Comparison of ENCODE assay signal across 1 cellular context in the genomic region with DNA sequence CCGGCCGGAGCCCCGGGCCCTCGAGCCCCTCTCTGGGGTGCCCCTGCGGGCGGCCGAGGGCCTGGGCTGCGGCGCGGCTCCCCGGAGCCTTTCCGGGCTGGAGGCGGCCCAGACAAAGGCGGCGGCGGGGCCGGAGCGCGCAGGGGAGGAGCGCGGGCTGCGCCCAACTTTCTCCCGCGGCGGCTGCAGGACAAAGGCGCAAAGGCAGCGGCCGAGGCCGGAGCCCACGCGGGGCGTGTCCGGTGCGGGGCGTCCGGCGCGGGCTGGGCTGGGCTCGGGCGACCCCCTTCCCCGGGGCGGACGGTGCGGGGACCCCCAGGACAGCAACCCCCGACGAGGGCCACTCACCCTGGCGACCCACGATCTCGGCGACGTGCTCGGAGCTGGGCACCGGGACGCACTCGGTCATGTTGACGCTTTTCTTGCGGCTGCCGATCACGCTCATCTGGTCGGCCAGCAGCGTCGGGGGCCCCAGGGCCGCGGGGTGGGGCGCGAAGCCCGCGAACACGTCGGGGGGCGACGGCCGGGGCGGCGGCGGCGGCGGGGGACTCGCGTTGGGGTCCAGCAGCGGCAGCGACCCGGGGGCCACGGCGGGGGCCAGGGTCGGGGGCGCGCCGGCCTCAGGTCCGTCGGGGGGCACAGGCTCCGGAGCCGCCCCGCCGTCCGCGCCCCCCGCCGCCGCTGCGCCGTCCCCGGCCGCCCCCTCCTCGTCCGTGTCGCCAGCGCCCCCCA.
A peak's percentile ranks its signal among the peaks of the same experiment; 100 is the strongest.
TF ChIP-seq lines count a peak whose summit lies in the region.

No MANE protein-coding gene starts in this region.

TF ChIP-seq in K562, 482 proteins besides CTCF, POLR2A, EP300 and RAD21 (continued from another document):
- TF ChIP-seq, protein P1, sequence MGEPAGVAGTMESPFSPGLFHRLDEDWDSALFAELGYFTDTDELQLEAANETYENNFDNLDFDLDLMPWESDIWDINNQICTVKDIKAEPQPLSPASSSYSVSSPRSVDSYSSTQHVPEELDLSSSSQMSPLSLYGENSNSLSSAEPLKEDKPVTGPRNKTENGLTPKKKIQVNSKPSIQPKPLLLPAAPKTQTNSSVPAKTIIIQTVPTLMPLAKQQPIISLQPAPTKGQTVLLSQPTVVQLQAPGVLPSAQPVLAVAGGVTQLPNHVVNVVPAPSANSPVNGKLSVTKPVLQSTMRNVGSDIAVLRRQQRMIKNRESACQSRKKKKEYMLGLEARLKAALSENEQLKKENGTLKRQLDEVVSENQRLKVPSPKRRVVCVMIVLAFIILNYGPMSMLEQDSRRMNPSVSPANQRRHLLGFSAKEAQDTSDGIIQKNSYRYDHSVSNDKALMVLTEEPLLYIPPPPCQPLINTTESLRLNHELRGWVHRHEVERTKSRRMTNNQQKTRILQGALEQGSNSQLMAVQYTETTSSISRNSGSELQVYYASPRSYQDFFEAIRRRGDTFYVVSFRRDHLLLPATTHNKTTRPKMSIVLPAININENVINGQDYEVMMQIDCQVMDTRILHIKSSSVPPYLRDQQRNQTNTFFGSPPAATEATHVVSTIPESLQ (CRISPR knock-in tag; IDR thresholded peaks at IDR 0.05): no peak
- TF ChIP-seq ZNF274 (IDR thresholded peaks at IDR 0.05; ENCODE audit: borderline replicate concordance, low read depth, low read length): no peak
- no peak for TF ChIP-seq ZFP1 (CRISPR knock-in tag; IDR thresholded peaks at IDR 0.05)
- TF ChIP-seq GATAD2A (IDR thresholded peaks at IDR 0.05): no peak
- peak; percentile 39; the same call in 1 of the 2 replicates for TF ChIP-seq RB1 (IDR thresholded peaks at IDR 0.05; ENCODE audit: low read depth)
- no peak for TF ChIP-seq RNF219 (CRISPR knock-in tag; IDR thresholded peaks at IDR 0.05)
- TF ChIP-seq FOXP1 (CRISPR knock-in tag; IDR thresholded peaks at IDR 0.05): no peak
- no peak for TF ChIP-seq ELK1 (CRISPR knock-in tag; IDR thresholded peaks at IDR 0.05)
- no peak for TF ChIP-seq CEBPB (tag; IDR thresholded peaks at IDR 0.05)
- no peak for TF ChIP-seq SFPQ (IDR thresholded peaks at IDR 0.05; ENCODE audit: low read depth, low read length)
- TF ChIP-seq ZSCAN29 (IDR thresholded peaks at IDR 0.05): no peak
- TF ChIP-seq CREM (IDR thresholded peaks at IDR 0.05; ENCODE audit: low read depth): no peak
- no peak for TF ChIP-seq STAG1 (CRISPR knock-in tag; IDR thresholded peaks at IDR 0.05; ENCODE audit: borderline replicate concordance)
- TF ChIP-seq ZNF384 (IDR thresholded peaks at IDR 0.05; ENCODE audit: low read depth, low read length): no peak
- TF ChIP-seq HDAC6 (IDR thresholded peaks at IDR 0.05; ENCODE audit: low read depth, low read length): no peak
- no peak for TF ChIP-seq ZEB2 (IDR thresholded peaks at IDR 0.05)
- no peak for TF ChIP-seq MCM2 (IDR thresholded peaks at IDR 0.05; ENCODE audit: low read depth)
- no peak for TF ChIP-seq ZSCAN32 (CRISPR knock-in tag; IDR thresholded peaks at IDR 0.05)
- TF ChIP-seq DIDO1 (tag; IDR thresholded peaks at IDR 0.05; ENCODE audit: low read depth): no peak
- TF ChIP-seq SMARCA4 (IDR thresholded peaks at IDR 0.05): no peak
- no peak for TF ChIP-seq BACH1 (tag; IDR thresholded peaks at IDR 0.05)
- peak in 1 of 2 experiments; percentile 24; a peak in 1 of 4 replicates for TF ChIP-seq SIN3A (IDR thresholded peaks at IDR 0.05; ENCODE audit: borderline replicate concordance in 2 of 2, control insufficient read depth in 1 of 2, low read depth in 2 of 2, low read length in 2 of 2)
- no peak for TF ChIP-seq PATZ1 (CRISPR knock-in tag; IDR thresholded peaks at IDR 0.05; ENCODE audit: borderline replicate concordance)
- TF ChIP-seq, protein P2, sequence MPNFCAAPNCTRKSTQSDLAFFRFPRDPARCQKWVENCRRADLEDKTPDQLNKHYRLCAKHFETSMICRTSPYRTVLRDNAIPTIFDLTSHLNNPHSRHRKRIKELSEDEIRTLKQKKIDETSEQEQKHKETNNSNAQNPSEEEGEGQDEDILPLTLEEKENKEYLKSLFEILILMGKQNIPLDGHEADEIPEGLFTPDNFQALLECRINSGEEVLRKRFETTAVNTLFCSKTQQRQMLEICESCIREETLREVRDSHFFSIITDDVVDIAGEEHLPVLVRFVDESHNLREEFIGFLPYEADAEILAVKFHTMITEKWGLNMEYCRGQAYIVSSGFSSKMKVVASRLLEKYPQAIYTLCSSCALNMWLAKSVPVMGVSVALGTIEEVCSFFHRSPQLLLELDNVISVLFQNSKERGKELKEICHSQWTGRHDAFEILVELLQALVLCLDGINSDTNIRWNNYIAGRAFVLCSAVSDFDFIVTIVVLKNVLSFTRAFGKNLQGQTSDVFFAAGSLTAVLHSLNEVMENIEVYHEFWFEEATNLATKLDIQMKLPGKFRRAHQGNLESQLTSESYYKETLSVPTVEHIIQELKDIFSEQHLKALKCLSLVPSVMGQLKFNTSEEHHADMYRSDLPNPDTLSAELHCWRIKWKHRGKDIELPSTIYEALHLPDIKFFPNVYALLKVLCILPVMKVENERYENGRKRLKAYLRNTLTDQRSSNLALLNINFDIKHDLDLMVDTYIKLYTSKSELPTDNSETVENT (CRISPR knock-in tag; IDR thresholded peaks at IDR 0.05): 0 out of 2 replicates have a peak, but pooled peaks have one; percentile 40
- no peak for TF ChIP-seq MTA1 (IDR thresholded peaks at IDR 0.05; ENCODE audit: borderline replicate concordance)
- TF ChIP-seq, protein P3, sequence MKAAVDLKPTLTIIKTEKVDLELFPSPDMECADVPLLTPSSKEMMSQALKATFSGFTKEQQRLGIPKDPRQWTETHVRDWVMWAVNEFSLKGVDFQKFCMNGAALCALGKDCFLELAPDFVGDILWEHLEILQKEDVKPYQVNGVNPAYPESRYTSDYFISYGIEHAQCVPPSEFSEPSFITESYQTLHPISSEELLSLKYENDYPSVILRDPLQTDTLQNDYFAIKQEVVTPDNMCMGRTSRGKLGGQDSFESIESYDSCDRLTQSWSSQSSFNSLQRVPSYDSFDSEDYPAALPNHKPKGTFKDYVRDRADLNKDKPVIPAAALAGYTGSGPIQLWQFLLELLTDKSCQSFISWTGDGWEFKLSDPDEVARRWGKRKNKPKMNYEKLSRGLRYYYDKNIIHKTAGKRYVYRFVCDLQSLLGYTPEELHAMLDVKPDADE (conservative IDR thresholded peaks at IDR 0.05; ENCODE audit: control insufficient read depth, low read depth, low read length): 0 out of 2 replicates have a peak, but pooled peaks have one; percentile 3
- TF ChIP-seq GATA2 (CRISPR knock-in tag; IDR thresholded peaks at IDR 0.05): no peak
- no peak for TF ChIP-seq HMGXB4 (CRISPR knock-in tag; IDR thresholded peaks at IDR 0.05)
- no peak for TF ChIP-seq COPS2 (conservative IDR thresholded peaks at IDR 0.05)
- TF ChIP-seq SMARCA5 (IDR thresholded peaks at IDR 0.05): no peak
- peak; percentile 64; the same call in 1 of the 2 replicates for TF ChIP-seq ZBTB7A (IDR thresholded peaks at IDR 0.05; ENCODE audit: borderline replicate concordance, control insufficient read depth, low read depth, low read length)
- no peak for TF ChIP-seq KLF16 (IDR thresholded peaks at IDR 0.05)
- TF ChIP-seq NRF1 (conservative IDR thresholded peaks at IDR 0.05 in 1 of 2, IDR thresholded peaks at IDR 0.05 in 1 of 2): peak in 1 of 2 experiments; percentile 27; a peak in 2 of 4 replicates
- no peak for TF ChIP-seq MTA2 (IDR thresholded peaks at IDR 0.05; ENCODE audit: low read depth)
- TF ChIP-seq, protein P4, sequence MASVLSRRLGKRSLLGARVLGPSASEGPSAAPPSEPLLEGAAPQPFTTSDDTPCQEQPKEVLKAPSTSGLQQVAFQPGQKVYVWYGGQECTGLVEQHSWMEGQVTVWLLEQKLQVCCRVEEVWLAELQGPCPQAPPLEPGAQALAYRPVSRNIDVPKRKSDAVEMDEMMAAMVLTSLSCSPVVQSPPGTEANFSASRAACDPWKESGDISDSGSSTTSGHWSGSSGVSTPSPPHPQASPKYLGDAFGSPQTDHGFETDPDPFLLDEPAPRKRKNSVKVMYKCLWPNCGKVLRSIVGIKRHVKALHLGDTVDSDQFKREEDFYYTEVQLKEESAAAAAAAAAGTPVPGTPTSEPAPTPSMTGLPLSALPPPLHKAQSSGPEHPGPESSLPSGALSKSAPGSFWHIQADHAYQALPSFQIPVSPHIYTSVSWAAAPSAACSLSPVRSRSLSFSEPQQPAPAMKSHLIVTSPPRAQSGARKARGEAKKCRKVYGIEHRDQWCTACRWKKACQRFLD (CRISPR knock-in tag; IDR thresholded peaks at IDR 0.05): no peak
